8 cellular contexts compared by ENCODE assay signal in the genomic region with DNA sequence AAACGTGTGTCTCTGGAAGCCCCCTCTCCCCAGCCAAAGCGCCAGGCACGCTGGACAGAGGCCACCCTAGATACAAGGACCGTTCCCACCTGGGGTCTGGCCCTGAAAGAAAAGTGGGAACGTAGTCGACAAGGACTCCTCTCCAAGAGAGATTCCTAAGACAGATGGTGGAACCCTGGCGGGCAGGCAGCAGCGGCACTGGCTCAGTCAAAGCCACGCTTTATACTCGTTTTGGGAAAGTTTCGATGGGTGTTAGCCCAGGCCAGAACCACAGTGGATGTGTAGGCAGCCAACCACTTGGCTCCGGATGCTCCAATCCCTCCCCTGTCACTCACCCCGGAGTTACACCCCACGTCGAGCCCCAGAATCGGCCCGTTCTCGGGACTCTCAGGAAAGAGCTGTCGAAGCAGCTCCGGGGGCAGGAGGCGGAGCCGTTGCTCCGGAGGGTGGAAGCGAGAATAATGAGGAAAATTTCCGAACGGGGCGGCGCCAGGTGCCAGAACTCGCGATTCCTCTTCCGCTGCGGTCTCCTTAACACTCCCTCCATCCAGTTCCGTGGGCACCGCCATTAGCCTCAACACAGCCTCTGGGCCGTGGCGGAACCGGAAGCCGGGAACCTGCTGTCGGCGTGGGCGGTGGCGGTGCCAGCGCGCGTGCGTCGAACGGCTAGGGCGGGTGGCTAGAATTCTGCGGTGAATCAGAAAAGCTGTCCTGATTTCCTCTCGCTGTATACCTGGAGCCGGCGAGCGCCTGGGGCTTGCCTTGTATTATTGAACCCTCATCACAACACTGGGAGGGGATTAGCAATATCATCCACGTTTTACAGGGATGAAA. TPM values are rescaled to one million over a fixed set of nuclear protein-coding genes. Genes with fewer than 3 reads are reported as not detected.
DNase-seq lines count a peak whose midpoint lies in the region; ATAC-seq, FAIRE-seq and TF ChIP-seq lines count a peak whose summit lies in the region.

A gene with protein sequence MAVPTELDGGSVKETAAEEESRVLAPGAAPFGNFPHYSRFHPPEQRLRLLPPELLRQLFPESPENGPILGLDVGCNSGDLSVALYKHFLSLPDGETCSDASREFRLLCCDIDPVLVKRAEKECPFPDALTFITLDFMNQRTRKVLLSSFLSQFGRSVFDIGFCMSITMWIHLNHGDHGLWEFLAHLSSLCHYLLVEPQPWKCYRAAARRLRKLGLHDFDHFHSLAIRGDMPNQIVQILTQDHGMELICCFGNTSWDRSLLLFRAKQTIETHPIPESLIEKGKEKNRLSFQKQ (minus strand): TSS at position 588 of the 834 bp plus-strand sequence. CDS start 19 bp downstream, at position 569.

- H3K4me3 ChIP-seq in DND-41 (ENCODE audit: low read depth in 1 of 2, low read length in 2 of 2) (peak within 1 kb of the TSS; percentile 55 to 73; a peak in 3 of 4 replicates), GM23248 (peak within 1 kb of the TSS; percentile 83), Karpas-422 (ENCODE audit: low read length) (peak within 1 kb of the TSS; percentile 85), fibroblast of lung (replicated peaks in 1 of 4; ENCODE audit: control extremely low read depth in 1 of 4, insufficient read depth in 1 of 4, low read depth in 3 of 4, low read length in 4 of 4) (peak within 1 kb of the TSS; percentile 85 to 91 (median 90))

- peak; percentile 94 for DNase-seq in DND-41
- peak; percentile 98 for DNase-seq in GM23248
- peak; percentile 97 for DNase-seq in Karpas-422
- DNase-seq in RCC 7860 (ENCODE audit: low spot score): peak; percentile 82
- DNase-seq in activated T-helper 1 cell treated with anti-CD3 and anti-CD28 coated beads, Interleukin-2, amount 50 U/mL, for 16 hours (ENCODE audit: low read depth in 1 of 2, low spot score in 1 of 2): peak; percentile 86 to 89
- DNase-seq in fibroblast of lung (ENCODE audit: low read depth in 2 of 2): peak; percentile 89 to 92
- peak; percentile 95 for DNase-seq in natural killer cell treated with Interleukin-12 subunit alpha and Interleukin-12 subunit beta and Interleukin-15 and Interleukin-18, amount 100 ng/mL, for 72 hours (ENCODE audit: low spot score)
- DNase-seq in stimulated activated naive CD4-positive, alpha-beta T cell treated with Interleukin-2 at 50 U/mL for 16 hours (lab: John Stamatoyannopoulos, UW): peak; percentile 92

- H3K27ac Mint-ChIP-seq in natural killer cell treated with Interleukin-12 subunit alpha and Interleukin-12 subunit beta and Interleukin-15 and Interleukin-18, amount 100 ng/mL, for 72 hours: peak within 1 kb of the TSS; percentile 88 to 90

- 0 to 3% methylated on average over 54 to 55 of the region's 55 CpGs for WGBS in GM23248 (ENCODE audit: low coverage in 1 of 2, low lambda C conversion rate in 2 of 2, missing lambda C conversion rate in 2 of 2), 2 experiments

- H3K79me2 ChIP-seq in DND-41 (ENCODE audit: insufficient read depth, low read length) (peaks cover 20% of the 10 kb centered on the region), GM23248 (ENCODE audit: insufficient read depth) (peaks cover 21% of the 10 kb centered on the region), Karpas-422 (ENCODE audit: low read length) (no peaks in the 10 kb centered on the region), fibroblast of lung (ENCODE audit: control insufficient read depth, insufficient read depth, low read length) (peaks cover 3% of the 10 kb centered on the region)

- H3K9me3 ChIP-seq in DND-41 (ENCODE audit: insufficient read depth, low read length, severe bottlenecking): no peaks in the 10 kb centered on the region
- H3K9me3 ChIP-seq in GM23248 (ENCODE audit: low read depth): no peaks in the 10 kb centered on the region
- no peaks in the 10 kb centered on the region for H3K9me3 ChIP-seq in Karpas-422 (ENCODE audit: low read length)
- H3K9me3 ChIP-seq in fibroblast of lung (ENCODE audit: control insufficient read depth, insufficient read depth, low read depth, low read length): no peaks in the 10 kb centered on the region

- H3K36me3 ChIP-seq in DND-41 (ENCODE audit: insufficient read depth, low read length) (peaks cover 9% of the 10 kb centered on the region; the same call in 1 of the 2 replicates), GM23248 (ENCODE audit: low read depth) (no peaks in the 10 kb centered on the region), Karpas-422 (ENCODE audit: insufficient read depth, low read length) (no peaks in the 10 kb centered on the region), fibroblast of lung (ENCODE audit: control insufficient read depth, insufficient read depth, low read length) (no peaks in the 10 kb centered on the region)

- peaks cover 28 to 29% of the 10 kb centered on the region in 2 donors for H3K4me1 Mint-ChIP-seq in natural killer cell treated with Interleukin-12 subunit alpha and Interleukin-12 subunit beta and Interleukin-15 and Interleukin-18, amount 100 ng/mL, for 72 hours (ENCODE audit: low read depth in 2 of 2)

- H3K27me3 ChIP-seq in DND-41 (ENCODE audit: insufficient read depth, low read length, poor library complexity) (no peaks in the 10 kb centered on the region), GM23248 (replicated peaks; ENCODE audit: insufficient read depth) (peaks cover under 1% of the 10 kb centered on the region; the same call in 1 of the 2 replicates), Karpas-422 (ENCODE audit: low read length) (no peaks in the 10 kb centered on the region), fibroblast of lung (ENCODE audit: control insufficient read depth, insufficient read depth, low read length) (no peaks in the 10 kb centered on the region)

- H3K4me2 ChIP-seq in DND-41 (ENCODE audit: insufficient read depth, low read length) (peak within 1 kb of the TSS; percentile 84), GM23248 (ENCODE audit: unreplicated experiment) (peak within 1 kb of the TSS; percentile 82), Karpas-422 (ENCODE audit: low read depth, low read length, poor library complexity, severe bottlenecking) (peak within 1 kb of the TSS; percentile 89), fibroblast of lung (ENCODE audit: extremely low read depth, insufficient read depth, low read length) (peak within 1 kb of the TSS; percentile 94)

- no peaks in the 10 kb centered on the region for H3K36me3 Mint-ChIP-seq in natural killer cell treated with Interleukin-12 subunit alpha and Interleukin-12 subunit beta and Interleukin-15 and Interleukin-18, amount 100 ng/mL, for 72 hours

- H3K9ac ChIP-seq in DND-41 (ENCODE audit: low read depth, low read length) (peak within 1 kb of the TSS; percentile 76), GM23248 (peak within 1 kb of the TSS; percentile 86), Karpas-422 (ENCODE audit: low read length) (peak within 1 kb of the TSS; percentile 95), fibroblast of lung (ENCODE audit: insufficient read depth, low read length) (peak within 1 kb of the TSS; percentile 78)

- H3K9me2 ChIP-seq in GM23248 (ENCODE audit: insufficient read depth) (no peaks in the 10 kb centered on the region), Karpas-422 (replicated peaks; ENCODE audit: insufficient read depth, low read length) (no peaks in the 10 kb centered on the region)

- H3K27me3 Mint-ChIP-seq in natural killer cell treated with Interleukin-12 subunit alpha and Interleukin-12 subunit beta and Interleukin-15 and Interleukin-18, amount 100 ng/mL, for 72 hours: no peaks in the 10 kb centered on the region

- H3K9me3 Mint-ChIP-seq in natural killer cell treated with Interleukin-12 subunit alpha and Interleukin-12 subunit beta and Interleukin-15 and Interleukin-18, amount 100 ng/mL, for 72 hours: no peaks in the 10 kb centered on the region

- TF ChIP-seq CTCF in DND-41 (IDR thresholded peaks at IDR 0.05; ENCODE audit: borderline replicate concordance, extremely low read depth, low read length, poor library complexity, severe bottlenecking): peak; percentile 2
- no peak for TF ChIP-seq CTCF in fibroblast of lung (conservative IDR thresholded peaks at IDR 0.05 in 1 of 2, IDR thresholded peaks at IDR 0.05 in 1 of 2; ENCODE audit: low read depth in 1 of 2, low read length in 2 of 2)

- peak; percentile 52 for FAIRE-seq in RCC 7860 (lab: Jason Lieb, UNC)

- peak within 1 kb of the TSS; percentile 94 for H3K4me3 Mint-ChIP-seq in natural killer cell treated with Interleukin-12 subunit alpha and Interleukin-12 subunit beta and Interleukin-15 and Interleukin-18, amount 100 ng/mL, for 72 hours

- H3K4me1 ChIP-seq in DND-41 (ENCODE audit: insufficient read depth, low read length): peaks cover 31% of the 10 kb centered on the region
- peaks cover 15% of the 10 kb centered on the region for H3K4me1 ChIP-seq in GM23248 (ENCODE audit: insufficient read depth)
- H3K4me1 ChIP-seq in Karpas-422 (ENCODE audit: low read length): peaks cover 29% of the 10 kb centered on the region
- H3K4me1 ChIP-seq in fibroblast of lung (ENCODE audit: control insufficient read depth, extremely low read depth, insufficient read depth, low read length): no peaks in the 10 kb centered on the region

- ATAC-seq in DND-41 (ENCODE audit: insufficient read depth, low read depth): peak; percentile 95
- peak; percentile 96 to 97 for ATAC-seq in natural killer cell treated with Interleukin-12 subunit alpha and Interleukin-12 subunit beta and Interleukin-15 and Interleukin-18, amount 100 ng/mL, for 72 hours

- H4K20me1 ChIP-seq in DND-41 (ENCODE audit: insufficient read depth, low read length) (no peaks in the 10 kb centered on the region), GM23248 (ENCODE audit: insufficient read depth) (no peaks in the 10 kb centered on the region), Karpas-422 (ENCODE audit: insufficient read depth, low read depth, low read length) (peaks cover 6% of the 10 kb centered on the region; the same call in 1 of the 2 replicates), fibroblast of lung (ENCODE audit: control insufficient read depth, extremely low read depth, insufficient read depth, low read length) (no peaks in the 10 kb centered on the region)

- in situ Hi-C loops in GM23248 (cut with MboI): no loop called here

- H3F3A ChIP-seq in GM23248 (ENCODE audit: insufficient read depth): peaks cover 24% of the 10 kb centered on the region

- H3K27ac ChIP-seq in DND-41 (ENCODE audit: low read length) (peak within 1 kb of the TSS; percentile 81), GM23248 (peak within 1 kb of the TSS; percentile 82), Karpas-422 (ENCODE audit: low read length) (peak within 1 kb of the TSS; percentile 76), fibroblast of lung (ENCODE audit: insufficient read depth, low read length) (peak within 1 kb of the TSS; percentile 88)

- H2AFZ ChIP-seq in DND-41 (ENCODE audit: low read depth, low read length) (peak within 1 kb of the TSS; percentile 92), GM23248 (peak within 1 kb of the TSS; percentile 93), Karpas-422 (ENCODE audit: low read length) (peak within 1 kb of the TSS; percentile 58), fibroblast of lung (ENCODE audit: low read length) (peak within 1 kb of the TSS; percentile 93)

RNA-seq across cellular contexts. Expression of the gene that starts here (rescaled TPM):
- total RNA-seq in GM23248 (2014; rRNA removed; shearing (Covaris generic)): 3.3 and 4.2 TPM in 2 replicates
- polyA plus RNA-seq in GM23248 (2016; fragmentation: Nextera tagmentation; extraction: Ambion mirVana) (3.7 TPM in 2 replicates), fibroblast of lung (2.5 and 3.2 TPM in 2 replicates)
- 5.8 and 10.2 TPM in 2 replicates for total RNA-seq in Karpas-422 (2014; rRNA removed; shearing (Covaris generic); ENCODE audit: low replicate concordance)
- total RNA-seq in fibroblast of lung: 4.5 and 7.2 TPM in 2 replicates
- polyA plus RNA-seq in fibroblast of lung (2012): 1.8 and 2.1 TPM in 2 replicates
- 0.47 and 1.4 TPM in 2 replicates for polyA minus RNA-seq in fibroblast of lung (ENCODE audit: low replicate concordance)
- total RNA-seq in natural killer cell treated with Interleukin-12 subunit alpha and Interleukin-12 subunit beta and Interleukin-15 and Interleukin-18, amount 100 ng/mL, for 72 hours: 1 to 10 TPM; 5.9 to 6.8 TPM

Comparison
In these comparisons a context has a peak if more than half of its experiments do, and no peak if none do; other contexts are left out.
1. Peak in every context shown above with its lines: DNase-seq, ATAC-seq, H3K4me3 ChIP-seq and H3K27ac ChIP-seq.